Comparison of ENCODE assay signal across 8 cellular contexts in genomic region chr12:121579981-121580868, GRCh38. TPM values are rescaled to one million over a fixed set of nuclear protein-coding genes. Genes with fewer than 3 reads are reported as not detected.
A peak's percentile ranks its signal among the peaks of the same experiment; 100 is the strongest.
DNase-seq lines count a peak whose midpoint lies in the region; ATAC-seq and TF ChIP-seq lines count a peak whose summit lies in the region.

No MANE protein-coding gene starts in this region.

- peaks cover 6% of the 10 kb centered on the region for H3K36me3 ChIP-seq in ES-I3 (ENCODE audit: insufficient read depth, low read length)
- peaks cover 0 to 3% of the 10 kb centered on the region in 2 donors for H3K36me3 ChIP-seq in gastroesophageal sphincter
- no peaks in the 10 kb centered on the region for H3K36me3 ChIP-seq in neutrophil

- H3K9me3 ChIP-seq in ES-I3 (ENCODE audit: control insufficient read depth, insufficient read depth, low read length): no peaks in the 10 kb centered on the region
- no peaks in the 10 kb centered on the region for H3K9me3 ChIP-seq in gastroesophageal sphincter
- H3K9me3 ChIP-seq in neutrophil: no peaks in the 10 kb centered on the region

- H3K4me1 ChIP-seq in ES-I3 (ENCODE audit: insufficient read depth, low read length) (peaks cover 29% of the 10 kb centered on the region), gastroesophageal sphincter (peaks cover 0 to 65% (median 13%) of the 10 kb centered on the region in 3 donors), neutrophil (ENCODE audit: control insufficient read depth in 1 of 2, insufficient read depth in 1 of 2, low read depth in 1 of 2, low read length in 1 of 2) (peaks cover 25 to 34% of the 10 kb centered on the region in 2 experiments)

- peak overlapping the region; percentile 53 for H3K4me3 ChIP-seq in Jurkat, Clone E6-1 (ENCODE audit: low read length)
- H3K4me3 ChIP-seq in gastroesophageal sphincter (peak overlapping the region; percentile 45 to 82), neutrophil (ENCODE audit: low read depth in 1 of 2, low read length in 1 of 2) (peak overlapping the region; percentile 67 to 83)

- DNase-seq in Jurkat, Clone E6-1 (ENCODE audit: low read depth, low spot score): peak; percentile 65
- peak; percentile 66 to 82 for DNase-seq in SHP77 (lab: John Stamatoyannopoulos, UW)
- DNase-seq in activated naive CD4-positive, alpha-beta T cell (lab: John Stamatoyannopoulos, UW): peak; percentile 27 to 75 (median 64)

- no peaks in the 10 kb centered on the region for H3K27me3 ChIP-seq in gastroesophageal sphincter
- H3K27me3 ChIP-seq in neutrophil: peaks cover 52% of the 10 kb centered on the region

- TF ChIP-seq EP300 in gastroesophageal sphincter (IDR thresholded peaks at IDR 0.05): no peak

- 0% methylated on average over 13 of the region's 54 CpGs for WGBS in gastroesophageal sphincter (ENCODE audit: low coverage in 1 of 2), 2 donors

- H3K27ac ChIP-seq in gastroesophageal sphincter (peak overlapping the region; percentile 19 to 95 (median 89)), neutrophil (peak overlapping the region; percentile 82), temporal lobe (ENCODE audit: low read depth, low read length) (peak overlapping the region; percentile 82)

- peak overlapping the region; percentile 97 for H3K9ac ChIP-seq in ES-I3 (ENCODE audit: low read depth, low read length)

- TF ChIP-seq POLR2A in gastroesophageal sphincter (IDR thresholded peaks at IDR 0.05): no peak

- TF ChIP-seq CTCF in gastroesophageal sphincter (IDR thresholded peaks at IDR 0.05): no peak
- no peak for TF ChIP-seq CTCF in neutrophil (IDR thresholded peaks at IDR 0.05)

- ATAC-seq in gastroesophageal sphincter (peak; percentile 44), HG03045 (IDR thresholded peaks at IDR 0.05; ENCODE audit: unreplicated experiment) (no peak)

RNA-seq across cellular contexts. Expression of gene KDM2B, which starts 0.6 kb away (rescaled TPM):
- 54.3 TPM for polyA plus RNA-seq in Jurkat, Clone E6-1 (2012; ENCODE audit: insufficient read depth, insufficient read length)
- 10 to 100 TPM in 3 of 4 donors, 1 to 10 TPM in 1; 10.0 to 26.5 (median 15.0) TPM for total RNA-seq in gastroesophageal sphincter
- 65.6 TPM for total RNA-seq in temporal lobe

RNA-seq across cellular contexts. Expression of gene ORAI1, which starts 46.1 kb away (rescaled TPM):
- polyA plus RNA-seq in Jurkat, Clone E6-1 (2012; ENCODE audit: insufficient read depth, insufficient read length): 28.3 TPM
- total RNA-seq in gastroesophageal sphincter: 10 to 100 TPM in 3 of 4 donors, 1 to 10 TPM in 1; 8.7 to 15.5 (median 12.6) TPM
- 1.2 TPM for total RNA-seq in temporal lobe
